1 cellular context compared by ENCODE assay signal in the genomic region with DNA sequence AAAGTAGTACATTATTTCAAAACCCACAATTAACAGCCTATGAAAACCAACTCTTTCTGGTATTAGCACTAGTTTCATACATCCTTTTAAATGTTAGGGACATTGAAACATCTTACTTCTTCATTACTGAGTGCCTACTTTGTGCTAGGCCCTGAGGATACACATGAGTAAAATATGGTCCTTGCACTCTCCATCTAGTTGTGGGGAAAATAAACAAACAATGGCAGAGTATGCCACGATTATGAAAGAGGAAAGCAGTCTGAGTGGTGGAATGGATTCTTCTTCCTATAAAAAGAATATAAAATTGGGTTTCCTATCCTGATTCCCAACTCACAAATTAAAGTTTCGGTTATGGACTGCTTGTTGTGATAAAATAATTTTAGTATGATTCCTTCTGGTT.
TF ChIP-seq lines count a peak whose summit lies in the region.

No MANE protein-coding gene starts in this region.

TF ChIP-seq in liver, 16 proteins besides CTCF, POLR2A, EP300 and RAD21 (continued from another document):
- TF ChIP-seq, protein P1, sequence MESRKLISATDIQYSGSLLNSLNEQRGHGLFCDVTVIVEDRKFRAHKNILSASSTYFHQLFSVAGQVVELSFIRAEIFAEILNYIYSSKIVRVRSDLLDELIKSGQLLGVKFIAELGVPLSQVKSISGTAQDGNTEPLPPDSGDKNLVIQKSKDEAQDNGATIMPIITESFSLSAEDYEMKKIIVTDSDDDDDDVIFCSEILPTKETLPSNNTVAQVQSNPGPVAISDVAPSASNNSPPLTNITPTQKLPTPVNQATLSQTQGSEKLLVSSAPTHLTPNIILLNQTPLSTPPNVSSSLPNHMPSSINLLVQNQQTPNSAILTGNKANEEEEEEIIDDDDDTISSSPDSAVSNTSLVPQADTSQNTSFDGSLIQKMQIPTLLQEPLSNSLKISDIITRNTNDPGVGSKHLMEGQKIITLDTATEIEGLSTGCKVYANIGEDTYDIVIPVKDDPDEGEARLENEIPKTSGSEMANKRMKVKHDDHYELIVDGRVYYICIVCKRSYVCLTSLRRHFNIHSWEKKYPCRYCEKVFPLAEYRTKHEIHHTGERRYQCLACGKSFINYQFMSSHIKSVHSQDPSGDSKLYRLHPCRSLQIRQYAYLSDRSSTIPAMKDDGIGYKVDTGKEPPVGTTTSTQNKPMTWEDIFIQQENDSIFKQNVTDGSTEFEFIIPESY (IDR thresholded peaks at IDR 0.05), result no peak
